1 cellular context compared by ENCODE assay signal in the genomic region with DNA sequence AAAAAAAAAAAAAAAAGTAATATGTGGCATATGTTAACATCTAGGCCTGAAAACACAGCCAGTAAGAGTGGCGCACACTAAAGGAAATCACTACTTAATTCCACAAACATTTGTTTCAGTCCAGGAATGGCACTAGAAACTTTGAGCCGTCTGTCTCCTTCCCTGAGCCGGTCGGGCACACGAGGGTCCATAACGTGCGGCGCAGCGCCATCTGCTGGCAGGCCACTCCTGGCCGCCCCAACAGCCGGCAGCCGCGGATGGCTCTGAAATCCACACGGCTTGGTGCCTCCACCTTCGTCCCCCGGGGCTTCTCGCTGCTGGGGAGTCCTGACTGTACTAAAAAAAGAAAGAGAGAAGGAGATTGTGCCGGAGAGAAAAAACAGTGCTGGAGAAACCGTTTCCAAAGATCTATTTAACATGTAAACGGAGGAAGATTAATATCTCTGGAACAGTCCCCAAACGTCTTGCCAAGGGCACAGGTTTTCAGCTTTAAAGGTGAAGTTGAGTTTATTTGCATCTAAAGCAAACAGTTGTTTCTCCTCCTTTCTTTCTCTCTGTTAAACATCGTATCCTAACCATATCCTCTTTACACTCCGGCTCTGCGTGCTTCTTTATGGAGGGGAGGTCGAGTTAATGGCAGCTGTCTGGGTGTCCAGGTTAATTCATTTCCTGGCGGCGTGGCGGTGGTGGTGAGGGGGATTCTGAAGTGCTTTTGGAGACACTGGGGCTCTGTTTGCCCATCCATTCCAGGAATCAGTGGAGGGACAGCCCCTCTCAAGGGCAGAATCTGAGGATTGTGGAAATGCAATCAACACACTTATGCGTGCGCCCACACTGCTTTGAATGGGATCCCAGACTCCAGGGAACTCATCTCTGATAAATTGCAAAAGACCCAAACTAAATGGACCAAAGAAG.
TF ChIP-seq lines count a peak whose summit lies in the region.

No MANE protein-coding gene starts in this region.

TF ChIP-seq in HepG2, 621 proteins besides CTCF, POLR2A, EP300 and RAD21 (continued from another document and continues in another):
- peak; percentile 74 for TF ChIP-seq ZNF142 (CRISPR knock-in tag; IDR thresholded peaks at IDR 0.05)
- no peak for TF ChIP-seq SOX13 (IDR thresholded peaks at IDR 0.05)
- TF ChIP-seq SOX13 (CRISPR knock-in tag; conservative IDR thresholded peaks at IDR 0.05 in 1 of 2, IDR thresholded peaks at IDR 0.05 in 1 of 2): no peak
- TF ChIP-seq SRSF1 (optimal IDR thresholded peaks at IDR 0.05; ENCODE audit: low read depth, low read length): no peak
- TF ChIP-seq, protein P1, sequence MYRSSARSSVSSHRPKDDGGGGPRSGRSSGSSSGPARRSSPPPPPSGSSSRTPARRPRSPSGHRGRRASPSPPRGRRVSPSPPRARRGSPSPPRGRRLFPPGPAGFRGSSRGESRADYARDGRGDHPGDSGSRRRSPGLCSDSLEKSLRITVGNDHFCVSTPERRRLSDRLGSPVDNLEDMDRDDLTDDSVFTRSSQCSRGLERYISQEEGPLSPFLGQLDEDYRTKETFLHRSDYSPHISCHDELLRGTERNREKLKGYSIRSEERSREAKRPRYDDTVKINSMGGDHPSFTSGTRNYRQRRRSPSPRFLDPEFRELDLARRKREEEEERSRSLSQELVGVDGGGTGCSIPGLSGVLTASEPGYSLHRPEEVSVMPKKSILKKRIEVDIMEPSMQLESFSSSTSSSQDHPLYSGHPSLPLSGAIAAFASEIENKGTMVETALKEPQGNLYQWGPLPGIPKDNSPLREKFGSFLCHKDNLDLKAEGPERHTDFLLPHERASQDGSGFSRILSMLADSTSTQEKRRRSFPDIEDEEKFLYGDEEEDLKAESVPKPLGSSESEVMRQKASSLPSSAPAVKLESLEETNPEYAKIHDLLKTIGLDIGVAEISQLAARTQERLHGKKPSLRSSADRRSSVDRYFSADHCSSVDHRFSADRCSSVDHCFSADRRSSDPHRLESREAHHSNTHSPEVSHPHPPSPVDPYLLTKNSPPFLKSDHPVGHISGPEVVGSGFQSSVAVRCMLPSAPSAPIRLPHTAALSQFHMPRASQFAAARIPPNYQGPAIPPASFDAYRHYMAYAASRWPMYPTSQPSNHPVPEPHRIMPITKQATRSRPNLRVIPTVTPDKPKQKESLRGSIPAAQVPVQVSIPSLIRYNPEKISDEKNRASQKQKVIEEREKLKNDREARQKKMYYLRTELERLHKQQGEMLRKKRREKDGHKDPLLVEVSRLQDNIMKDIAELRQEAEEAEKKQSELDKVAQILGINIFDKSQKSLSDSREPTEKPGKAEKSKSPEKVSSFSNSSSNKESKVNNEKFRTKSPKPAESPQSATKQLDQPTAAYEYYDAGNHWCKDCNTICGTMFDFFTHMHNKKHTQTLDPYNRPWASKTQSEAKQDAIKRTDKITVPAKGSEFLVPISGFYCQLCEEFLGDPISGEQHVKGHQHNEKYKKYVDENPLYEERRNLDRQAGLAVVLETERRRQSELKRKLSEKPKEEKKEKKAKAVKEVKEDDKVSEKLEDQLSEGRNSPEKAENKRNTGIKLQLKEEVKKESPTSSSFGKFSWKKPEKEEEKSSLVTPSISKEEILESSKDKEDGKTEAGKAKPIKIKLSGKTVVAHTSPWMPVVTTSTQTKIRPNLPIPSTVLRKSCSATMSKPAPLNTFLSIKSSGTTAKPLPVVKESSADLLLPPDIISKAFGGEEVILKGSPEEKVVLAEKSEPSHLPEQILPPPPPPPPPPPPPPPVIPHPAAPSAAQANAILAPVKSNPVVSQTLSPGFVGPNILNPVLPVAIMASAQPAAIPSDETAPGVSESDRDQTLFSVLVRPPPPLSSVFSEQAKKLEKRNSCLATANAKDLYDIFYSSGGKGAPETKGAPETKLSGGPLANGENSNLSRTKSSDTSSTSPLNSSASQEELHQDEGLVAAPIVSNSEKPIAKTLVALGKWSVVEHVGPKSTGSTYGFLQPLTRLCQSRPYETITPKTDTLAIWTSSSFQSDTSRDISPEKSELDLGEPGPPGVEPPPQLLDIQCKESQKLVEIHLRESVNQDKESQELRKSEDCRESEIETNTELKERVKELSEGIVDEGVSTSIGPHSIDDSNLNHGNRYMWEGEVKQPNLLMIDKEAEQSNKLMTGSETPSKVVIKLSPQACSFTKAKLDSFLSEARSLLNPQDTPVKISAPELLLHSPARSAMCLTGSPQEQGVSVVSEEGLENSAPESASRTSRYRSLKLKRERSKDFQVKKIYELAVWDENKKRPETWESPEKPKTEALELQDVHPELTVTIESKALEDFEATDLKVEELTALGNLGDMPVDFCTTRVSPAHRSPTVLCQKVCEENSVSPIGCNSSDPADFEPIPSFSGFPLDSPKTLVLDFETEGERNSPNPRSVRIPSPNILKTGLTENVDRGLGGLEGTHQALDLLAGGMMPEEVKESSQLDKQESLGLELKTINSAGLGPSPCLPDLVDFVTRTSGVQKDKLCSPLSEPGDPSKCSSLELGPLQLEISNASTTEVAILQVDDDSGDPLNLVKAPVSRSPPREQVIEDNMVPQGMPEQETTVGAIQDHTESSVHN (CRISPR knock-in tag; IDR thresholded peaks at IDR 0.05): no peak
- peak; percentile 96 for TF ChIP-seq STAG1 (CRISPR knock-in tag; IDR thresholded peaks at IDR 0.05)
- TF ChIP-seq ADNP (CRISPR knock-in tag; IDR thresholded peaks at IDR 0.05): no peak
- TF ChIP-seq FOSL2 (CRISPR knock-in tag; IDR thresholded peaks at IDR 0.05): 0 out of 2 replicates have a peak, but pooled peaks have one; percentile 11
- TF ChIP-seq ZNF556 (CRISPR knock-in tag; IDR thresholded peaks at IDR 0.05; ENCODE audit: borderline replicate concordance): 0 out of 2 replicates have a peak, but pooled peaks have one; percentile 40
- TF ChIP-seq ZNF766 (CRISPR knock-in tag; IDR thresholded peaks at IDR 0.05; ENCODE audit: borderline replicate concordance): no peak
- no peak for TF ChIP-seq ZBTB34 (CRISPR knock-in tag; IDR thresholded peaks at IDR 0.05)
- TF ChIP-seq, protein P2, sequence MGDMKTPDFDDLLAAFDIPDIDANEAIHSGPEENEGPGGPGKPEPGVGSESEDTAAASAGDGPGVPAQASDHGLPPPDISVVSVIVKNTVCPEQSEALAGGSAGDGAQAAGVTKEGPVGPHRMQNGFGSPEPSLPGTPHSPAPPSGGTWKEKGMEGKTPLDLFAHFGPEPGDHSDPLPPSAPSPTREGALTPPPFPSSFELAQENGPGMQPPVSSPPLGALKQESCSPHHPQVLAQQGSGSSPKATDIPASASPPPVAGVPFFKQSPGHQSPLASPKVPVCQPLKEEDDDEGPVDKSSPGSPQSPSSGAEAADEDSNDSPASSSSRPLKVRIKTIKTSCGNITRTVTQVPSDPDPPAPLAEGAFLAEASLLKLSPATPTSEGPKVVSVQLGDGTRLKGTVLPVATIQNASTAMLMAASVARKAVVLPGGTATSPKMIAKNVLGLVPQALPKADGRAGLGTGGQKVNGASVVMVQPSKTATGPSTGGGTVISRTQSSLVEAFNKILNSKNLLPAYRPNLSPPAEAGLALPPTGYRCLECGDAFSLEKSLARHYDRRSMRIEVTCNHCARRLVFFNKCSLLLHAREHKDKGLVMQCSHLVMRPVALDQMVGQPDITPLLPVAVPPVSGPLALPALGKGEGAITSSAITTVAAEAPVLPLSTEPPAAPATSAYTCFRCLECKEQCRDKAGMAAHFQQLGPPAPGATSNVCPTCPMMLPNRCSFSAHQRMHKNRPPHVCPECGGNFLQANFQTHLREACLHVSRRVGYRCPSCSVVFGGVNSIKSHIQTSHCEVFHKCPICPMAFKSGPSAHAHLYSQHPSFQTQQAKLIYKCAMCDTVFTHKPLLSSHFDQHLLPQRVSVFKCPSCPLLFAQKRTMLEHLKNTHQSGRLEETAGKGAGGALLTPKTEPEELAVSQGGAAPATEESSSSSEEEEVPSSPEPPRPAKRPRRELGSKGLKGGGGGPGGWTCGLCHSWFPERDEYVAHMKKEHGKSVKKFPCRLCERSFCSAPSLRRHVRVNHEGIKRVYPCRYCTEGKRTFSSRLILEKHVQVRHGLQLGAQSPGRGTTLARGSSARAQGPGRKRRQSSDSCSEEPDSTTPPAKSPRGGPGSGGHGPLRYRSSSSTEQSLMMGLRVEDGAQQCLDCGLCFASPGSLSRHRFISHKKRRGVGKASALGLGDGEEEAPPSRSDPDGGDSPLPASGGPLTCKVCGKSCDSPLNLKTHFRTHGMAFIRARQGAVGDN (CRISPR knock-in tag; IDR thresholded peaks at IDR 0.05): peak; percentile 48
- TF ChIP-seq FOXK1 (CRISPR knock-in tag; IDR thresholded peaks at IDR 0.05; ENCODE audit: borderline replicate concordance, low read depth): peak; percentile 32; the same call in 1 of the 2 replicates
- peak; percentile 47; the same call in 1 of the 2 replicates for TF ChIP-seq MYC (CRISPR knock-in tag; IDR thresholded peaks at IDR 0.05; ENCODE audit: borderline replicate concordance)
- TF ChIP-seq, protein P3, sequence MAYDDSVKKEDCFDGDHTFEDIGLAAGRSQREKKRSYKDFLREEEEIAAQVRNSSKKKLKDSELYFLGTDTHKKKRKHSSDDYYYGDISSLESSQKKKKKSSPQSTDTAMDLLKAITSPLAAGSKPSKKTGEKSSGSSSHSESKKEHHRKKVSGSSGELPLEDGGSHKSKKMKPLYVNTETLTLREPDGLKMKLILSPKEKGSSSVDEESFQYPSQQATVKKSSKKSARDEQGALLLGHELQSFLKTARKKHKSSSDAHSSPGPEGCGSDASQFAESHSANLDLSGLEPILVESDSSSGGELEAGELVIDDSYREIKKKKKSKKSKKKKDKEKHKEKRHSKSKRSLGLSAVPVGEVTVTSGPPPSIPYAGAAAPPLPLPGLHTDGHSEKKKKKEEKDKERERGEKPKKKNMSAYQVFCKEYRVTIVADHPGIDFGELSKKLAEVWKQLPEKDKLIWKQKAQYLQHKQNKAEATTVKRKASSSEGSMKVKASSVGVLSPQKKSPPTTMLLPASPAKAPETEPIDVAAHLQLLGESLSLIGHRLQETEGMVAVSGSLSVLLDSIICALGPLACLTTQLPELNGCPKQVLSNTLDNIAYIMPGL (CRISPR knock-in tag; IDR thresholded peaks at IDR 0.05; ENCODE audit: borderline replicate concordance in 1 of 2, low read depth in 1 of 2): peak; percentile 63 to 80; a peak in 3 of 4 replicates
- 0 out of 2 replicates have a peak, but pooled peaks have one; percentile 37 for TF ChIP-seq ZNF34 (CRISPR knock-in tag; IDR thresholded peaks at IDR 0.05; ENCODE audit: borderline replicate concordance)
- 0 out of 2 replicates have a peak, but pooled peaks have one; percentile 25 for TF ChIP-seq SPEN (CRISPR knock-in tag; IDR thresholded peaks at IDR 0.05; ENCODE audit: low read depth)
- TF ChIP-seq ZNF513 (CRISPR knock-in tag; conservative IDR thresholded peaks at IDR 0.05): 0 out of 2 replicates have a peak, but pooled peaks have one; percentile 24
- TF ChIP-seq TBX2 (CRISPR knock-in tag; IDR thresholded peaks at IDR 0.05; ENCODE audit: borderline replicate concordance): 0 out of 2 replicates have a peak, but pooled peaks have one; percentile 17
